ENCODE assay signal across 10 cellular contexts in genomic region chr11:68412593-68413475, GRCh38. TPM values are rescaled to one million over a fixed set of nuclear protein-coding genes. Genes with fewer than 3 reads are reported as not detected.
DNase-seq lines count a peak whose midpoint lies in the region; ATAC-seq and TF ChIP-seq lines count a peak whose summit lies in the region.
"Had no signal": no experiment of that assay in that cellular context is flagged by ENCODE, and none has a peak within 500 bp of the region (broad histone marks: within the 10 kb centered on the region; RNA-seq: fewer than 3 reads in every experiment).

No MANE protein-coding gene starts in this region.

- H3K4me3 Mint-ChIP-seq in HFFc6: no peak overlapping the region

- no peak for TF ChIP-seq POLR2A in esophagus squamous epithelium (IDR thresholded peaks at IDR 0.05)

- peaks cover 3% of the 10 kb centered on the region for H3K27me3 Mint-ChIP-seq in HFFc6 (ENCODE audit: insufficient read depth)

- no peak overlapping the region for H3K27ac Mint-ChIP-seq in HFFc6

- no peak for TF ChIP-seq CTCF in GM12865 (IDR thresholded peaks at IDR 0.05; ENCODE audit: insufficient read depth, low read depth, low read length, missing control alignments)
- TF ChIP-seq CTCF in HFFc6 (IDR thresholded peaks at IDR 0.05): no peak
- no peak for TF ChIP-seq CTCF in esophagus squamous epithelium (IDR thresholded peaks at IDR 0.05)

- H3K9me3 Mint-ChIP-seq in HFFc6: no peaks in the 10 kb centered on the region

- H3K9me3 ChIP-seq in esophagus squamous epithelium (no peaks in the 10 kb centered on the region), skeletal muscle tissue (ENCODE audit: control insufficient read depth in 3 of 3, low read length in 3 of 3) (no peaks in the 10 kb centered on the region)
- H3K9me3 ChIP-seq: adrenal gland had no signal

- H3K36me3 Mint-ChIP-seq in HFFc6 (ENCODE audit: low read depth): no peaks in the 10 kb centered on the region

- peaks cover 0 to 16% (median 0%) of the 10 kb centered on the region in 3 donors for H3K4me1 ChIP-seq in esophagus squamous epithelium
- peaks cover 12 to 24% (median 17%) of the 10 kb centered on the region in 3 donors for H3K4me1 ChIP-seq in skeletal muscle tissue (ENCODE audit: control insufficient read depth in 3 of 3, insufficient read depth in 3 of 3, low read length in 3 of 3)
- H3K4me1 ChIP-seq: adrenal gland had no signal

- intact Hi-C loops in esophagus squamous epithelium (cut with DNase I): no loop called here

- peak; percentile 93 for DNase-seq in GM12865 (ENCODE audit: low read depth)
- peak; percentile 34 for DNase-seq in HFFc6
- no peak for DNase-seq in esophagus squamous epithelium (lab: John Stamatoyannopoulos, UW)
- no peak for DNase-seq in NCI-H2196 (lab: John Stamatoyannopoulos, UW; ENCODE audit: unreplicated experiment)
- DNase-seq in NOMO-1 treated with DMSO at 0.1 percent for 48 hours (lab: John Stamatoyannopoulos, UW; ENCODE audit: unreplicated experiment): no peak
- DNase-seq in SW480 (ENCODE audit: low spot score): no peak

- no peak overlapping the region for H3K4me3 ChIP-seq in GM12865 (ENCODE audit: low read depth, low read length)
- no peak overlapping the region for H3K4me3 ChIP-seq in esophagus squamous epithelium
- no peak overlapping the region for H3K4me3 ChIP-seq in skeletal muscle tissue (ENCODE audit: low read length in 3 of 3)
- H3K4me3 ChIP-seq: adrenal gland had no signal

- peaks cover 17 to 92% (median 30%) of the 10 kb centered on the region in 3 donors for H3K36me3 ChIP-seq in esophagus squamous epithelium
- peaks cover 43 to 50% (median 48%) of the 10 kb centered on the region in 3 donors for H3K36me3 ChIP-seq in skeletal muscle tissue (ENCODE audit: control insufficient read depth in 3 of 3, insufficient read depth in 3 of 3, low read length in 3 of 3)

- WGBS in esophagus squamous epithelium, 2 donors: 40 to 85% methylated on average over 9 to 17 of the region's 24 CpGs

- no peak for ATAC-seq in HG03469 (IDR thresholded peaks at IDR 0.05; ENCODE audit: unreplicated experiment)
- ATAC-seq: sciatic nerve had no signal

- H3K4me1 Mint-ChIP-seq in HFFc6 (ENCODE audit: low read depth): no peaks in the 10 kb centered on the region

- no peak overlapping the region for H3K9ac ChIP-seq in skeletal muscle tissue (ENCODE audit: low read depth in 1 of 3, low read length in 3 of 3)

- H3K27ac ChIP-seq in esophagus squamous epithelium (peak overlapping the region in 3 of 4 donors; percentile 48 to 63 (median 55)), skeletal muscle tissue (ENCODE audit: low read depth, low read length) (peak overlapping the region; percentile 30)

- H3K27me3 ChIP-seq in esophagus squamous epithelium (no peaks in the 10 kb centered on the region), skeletal muscle tissue (ENCODE audit: control insufficient read depth in 3 of 3, insufficient read depth in 3 of 3, low read length in 3 of 3) (no peaks in the 10 kb centered on the region)
- H3K27me3 ChIP-seq: adrenal gland had no signal

RNA-seq across cellular contexts. Expression of gene PPP6R3, which starts 47.7 kb away (rescaled TPM):
- total RNA-seq in HFFc6 (2021; fragmentation: NEBNext Ultra II Directional; extraction: Animal tissue kit (Norgen Biotek cat#: 25700)): 10 to 100 TPM; 62.5 to 72.0 (median 67.8) TPM
- total RNA-seq in esophagus squamous epithelium (100 to 1,000 TPM in 2 of 4 donors, 10 to 100 TPM in 2; 76.6 to 130 (median 94.0) TPM), skeletal muscle tissue (103 TPM)

Comparison
In these comparisons a context has a peak if more than half of its experiments do, and no peak if none do; other contexts are left out.
1. DNase-seq: peak in GM12865 (single experiment) and HFFc6 (single experiment); none in esophagus squamous epithelium (single experiment), NCI-H2196 (single experiment), NOMO-1 treated with DMSO at 0.1 percent for 48 hours (single experiment) and SW480 (single experiment).